ENCODE assay signal across 8 cellular contexts in genomic region chr22:21972293-21972779, GRCh38. TPM values are rescaled to one million over a fixed set of nuclear protein-coding genes. Genes with fewer than 3 reads are reported as not detected.
DNase-seq lines count a peak whose midpoint lies in the region; ATAC-seq and TF ChIP-seq lines count a peak whose summit lies in the region.

No MANE protein-coding gene starts in this region.

- no peak overlapping the region for H3K23ac ChIP-seq in mesendoderm (ENCODE audit: low read length)

- H2BK15ac ChIP-seq in mesendoderm (replicated peaks; ENCODE audit: low read depth), result no peak overlapping the region

- H3K36me3 ChIP-seq in BE2C (peaks cover 74% of the 10 kb centered on the region), mesendoderm (ENCODE audit: control insufficient read depth, insufficient read depth, low read length) (peaks cover 9% of the 10 kb centered on the region), tibial nerve (peaks cover 0 to 81% (median 25%) of the 10 kb centered on the region in 3 donors)

- POLR2A ChIA-PET in HEK293T (lab: Yijun Ruan, JAX) (interaction anchor here (4.4 kb wide), 1 partner anchor 10 kb away, joined by 34 read pairs; the partner anchor contains the start of gene TOP3B), activated B cell treated with CpG ODN at 0.5 μM for 24 hours (lab: Charles Lee) (interaction anchor here (0.6 to 2.5 kb wide), 5 partner anchors 9 to 127 kb away, joined by 3 to 12 read pairs (median 4); partner anchors contain the start of gene TOP3B)

- no peaks in the 10 kb centered on the region for H3K27me3 ChIP-seq in BE2C
- no peaks in the 10 kb centered on the region for H3K27me3 ChIP-seq in mesendoderm (ENCODE audit: insufficient read depth, low read length, poor library complexity)
- no peaks in the 10 kb centered on the region for H3K27me3 ChIP-seq in tibial nerve

- H2BK5ac ChIP-seq in mesendoderm (ENCODE audit: low read length), result no peak overlapping the region

- DNase-seq in BE2C (peak; percentile 69), HEK293T (ENCODE audit: extremely low spot score) (peak; percentile 85), activated B cell treated with CpG ODN at 0.5 μM for 24 hours (peak; percentile 56), chondrocyte (ENCODE audit: low spot score) (no peak), mesendoderm (peak; percentile 59), tibial nerve (ENCODE audit: low spot score in 2 of 2) (no peak), NCI-H1436 treated with DMSO at 0.1 percent for 48 hours (lab: John Stamatoyannopoulos, UW) (no peak)

- H3K4me3 ChIP-seq in BE2C (ENCODE audit: low read depth, low read length) (no peak overlapping the region), mesendoderm (ENCODE audit: low read length) (no peak overlapping the region), tibial nerve (no peak overlapping the region)

- H3K9me3 Mint-ChIP-seq in activated B cell treated with CpG ODN at 0.5 μM for 24 hours, result no peaks in the 10 kb centered on the region
- H3K9me3 Mint-ChIP-seq in chondrocyte (ENCODE audit: low read depth), result no peaks in the 10 kb centered on the region

- intact Hi-C loops in activated B cell treated with CpG ODN at 0.5 μM for 24 hours (cut with micrococcal nuclease), result loop anchor here (2.0 to 10.0 kb wide), 2 partner anchors 88 to 982 kb away; no protein-coding TSS in a partner anchor

- H4K8ac ChIP-seq in mesendoderm (ENCODE audit: low read depth, low read length), result no peak overlapping the region

- TF ChIP-seq CTCF in BE2C (IDR thresholded peaks at IDR 0.05; ENCODE audit: low read depth, low read length), result peak; percentile 87
- peak; percentile 79 for TF ChIP-seq CTCF in activated B cell treated with CpG ODN at 0.5 μM for 24 hours (IDR thresholded peaks at IDR 0.05)
- TF ChIP-seq CTCF in chondrocyte (IDR thresholded peaks at IDR 0.05), result peak; percentile 90
- peak; percentile 36 to 83 (median 70) for TF ChIP-seq CTCF in tibial nerve (IDR thresholded peaks at IDR 0.05)

- H3K9me3 ChIP-seq in BE2C (no peaks in the 10 kb centered on the region), tibial nerve (no peaks in the 10 kb centered on the region)

- no CpG with 5 or more reads among the region's 7 CpGs for WGBS in mesendoderm (ENCODE audit: extremely low coverage, insufficient coverage, low lambda C conversion rate)
- 71 to 76% methylated on average over 7 of the region's 7 CpGs for WGBS in tibial nerve, 2 donors

- ATAC-seq in activated B cell treated with CpG ODN at 0.5 μM for 24 hours (ENCODE audit: low read depth), result peak; percentile 77
- no peak for ATAC-seq in GM21576 (IDR thresholded peaks at IDR 0.05; ENCODE audit: unreplicated experiment)

- H2BK120ac ChIP-seq in mesendoderm (ENCODE audit: low read depth, low read length), result no peak overlapping the region

- no peak overlapping the region for H3K4ac ChIP-seq in mesendoderm (ENCODE audit: low read depth, low read length)

- no peak overlapping the region for H3K4me2 ChIP-seq in mesendoderm (ENCODE audit: low read length)

- H3K4me1 Mint-ChIP-seq in activated B cell treated with CpG ODN at 0.5 μM for 24 hours (peaks cover 2% of the 10 kb centered on the region), chondrocyte (ENCODE audit: low read depth) (no peaks in the 10 kb centered on the region)

- TF ChIP-seq POLR2A in tibial nerve (IDR thresholded peaks at IDR 0.05), result no peak

- peaks cover 3% of the 10 kb centered on the region for H3K79me1 ChIP-seq in mesendoderm (ENCODE audit: low read length)

- no peak overlapping the region for H3K56ac ChIP-seq in mesendoderm (ENCODE audit: low read length)

- no peak overlapping the region for H4K5ac ChIP-seq in mesendoderm (ENCODE audit: low read length)

- CTCF ChIA-PET in HEK293T (lab: Yijun Ruan, JAX) (interaction anchor here (0.7 to 1.9 kb wide), 6 partner anchors 9 to 19 kb away, joined by 3 to 12 read pairs (median 6); partner anchors contain the start of genes PPM1F and TOP3B), activated B cell treated with CpG ODN at 0.5 μM for 24 hours (lab: Charles Lee) (interaction anchor here (0.7 to 2.2 kb wide), 20 partner anchors 9 to 984 kb away, joined by 3 to 17 read pairs (median 6); partner anchors contain the start of genes PPM1F and TOP3B)

- H3K27me3 Mint-ChIP-seq in activated B cell treated with CpG ODN at 0.5 μM for 24 hours (no peaks in the 10 kb centered on the region), chondrocyte (ENCODE audit: low read depth) (no peaks in the 10 kb centered on the region)

- no peak overlapping the region for H3K9ac ChIP-seq in mesendoderm (ENCODE audit: low read length)

- H3K27ac Mint-ChIP-seq in activated B cell treated with CpG ODN at 0.5 μM for 24 hours, result no peak overlapping the region
- H3K27ac Mint-ChIP-seq in chondrocyte (ENCODE audit: unreplicated experiment), result no peak overlapping the region

- H3K27ac ChIP-seq in mesendoderm (ENCODE audit: low read depth, low read length) (no peak overlapping the region), tibial nerve (no peak overlapping the region)

- H2AK5ac ChIP-seq in mesendoderm (ENCODE audit: low read length), result no peak overlapping the region

- no peak overlapping the region for H3K18ac ChIP-seq in mesendoderm (ENCODE audit: low read length)

- no peak for TF ChIP-seq EP300 in tibial nerve (IDR thresholded peaks at IDR 0.05)

- H3K4me3 Mint-ChIP-seq in activated B cell treated with CpG ODN at 0.5 μM for 24 hours (no peak overlapping the region), chondrocyte (ENCODE audit: unreplicated experiment) (no peak overlapping the region)

- H3K36me3 Mint-ChIP-seq in activated B cell treated with CpG ODN at 0.5 μM for 24 hours (ENCODE audit: low read depth), result peaks cover 74% of the 10 kb centered on the region
- peaks cover 28% of the 10 kb centered on the region for H3K36me3 Mint-ChIP-seq in chondrocyte (ENCODE audit: low read depth)

- no peaks in the 10 kb centered on the region for H3K79me2 ChIP-seq in mesendoderm (ENCODE audit: control insufficient read depth, insufficient read depth, low read length)

- H3K4me1 ChIP-seq in BE2C (no peaks in the 10 kb centered on the region), mesendoderm (ENCODE audit: control insufficient read depth, low read depth, low read length) (no peaks in the 10 kb centered on the region), tibial nerve (no peaks in the 10 kb centered on the region)

TF ChIP-seq in HEK293T, 16 proteins besides CTCF, POLR2A, EP300 and RAD21:
- TF ChIP-seq NFRKB (IDR thresholded peaks at IDR 0.05) (no peak), TARDBP (IDR thresholded peaks at IDR 0.05) (no peak), ELF4 (IDR thresholded peaks at IDR 0.05) (no peak), PKNOX1 (IDR thresholded peaks at IDR 0.05) (no peak), ARNT (IDR thresholded peaks at IDR 0.05) (no peak)

RNA-seq across cellular contexts. Expression of gene TOP3B, which starts 10.3 kb away (rescaled TPM):
- polyA plus RNA-seq in BE2C (2012; ENCODE audit: insufficient read depth, insufficient read length, low read depth), result 50.9 TPM
- total RNA-seq in activated B cell treated with CpG ODN at 0.5 μM for 24 hours, result 60.4 and 83.4 TPM in 2 replicates
- total RNA-seq in chondrocyte, result 23.3 to 38.1 TPM (median 25.8 TPM) in 3 replicates
- polyA plus RNA-seq in mesendoderm (2013, experiment 1 of 2), result 21.9 TPM
- 23.7 TPM for polyA plus RNA-seq in mesendoderm (2013, experiment 2 of 2)
- total RNA-seq in tibial nerve, result 10 to 100 TPM; 24.3 to 68.1 (median 48.4) TPM

RNA-seq across cellular contexts. Expression of gene PPM1F, which starts 19.7 kb away (rescaled TPM):
- 41.0 TPM for polyA plus RNA-seq in BE2C (2012; ENCODE audit: insufficient read depth, insufficient read length, low read depth)
- total RNA-seq in activated B cell treated with CpG ODN at 0.5 μM for 24 hours, result 18.2 and 21.1 TPM in 2 replicates
- 26.2 to 32.3 TPM (median 28.1 TPM) in 3 replicates for total RNA-seq in chondrocyte
- polyA plus RNA-seq in mesendoderm (2013, experiment 1 of 2), result 12.7 TPM
- polyA plus RNA-seq in mesendoderm (2013, experiment 2 of 2), result 15.2 TPM
- 10 to 100 TPM; 59.4 to 78.3 (median 67.2) TPM for total RNA-seq in tibial nerve

Comparison
In these comparisons a context has a peak if more than half of its experiments do, and no peak if none do; other contexts are left out.
1. DNase-seq: peak in BE2C (single experiment), HEK293T (single experiment), activated B cell treated with CpG ODN at 0.5 μM for 24 hours (single experiment) and mesendoderm (single experiment); none in chondrocyte (single experiment), tibial nerve (0 of 2) and NCI-H1436 treated with DMSO at 0.1 percent for 48 hours (single experiment).
2. Peak in every context shown above with its lines, with median percentiles within 50 percentile points of each other: CTCF ChIP-seq.